10 cellular contexts compared by ENCODE assay signal in the genomic region with DNA sequence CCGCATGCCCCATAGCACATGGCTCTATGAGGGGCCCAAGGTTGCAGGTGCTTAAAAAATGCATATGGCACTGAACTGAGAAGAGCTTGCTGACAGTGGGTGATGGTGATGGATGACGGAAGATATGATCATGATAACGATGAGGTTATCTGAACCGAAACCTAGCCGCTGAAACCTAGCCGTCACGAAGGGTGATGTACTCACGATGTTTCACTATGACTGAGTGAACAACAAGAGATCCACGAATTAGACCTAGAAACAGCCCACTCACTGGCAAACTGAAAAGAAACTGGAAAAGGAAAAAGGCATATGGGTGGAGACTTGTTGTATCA. TPM values are rescaled to one million over a fixed set of nuclear protein-coding genes. Genes with fewer than 3 reads are reported as not detected.
DNase-seq lines count a peak whose midpoint lies in the region; ATAC-seq and TF ChIP-seq lines count a peak whose summit lies in the region.
"Had no signal": no experiment of that assay in that cellular context is flagged by ENCODE, and none has a peak within 500 bp of the region (broad histone marks: within the 10 kb centered on the region; RNA-seq: fewer than 3 reads in every experiment).

No MANE protein-coding gene starts in this region.

- peaks cover 20% of the 10 kb centered on the region for H3K9me3 Mint-ChIP-seq in activated T-helper 2 cell treated with anti-CD3 and anti-CD28 coated beads, Interferon-gamma antibody, Interleukin-2, Interleukin-4, amounts not matched to agents 10 μg/mL and 5 μg/mL and 100 μg/mL, durations not matched to agents 14 hours and 24 hours and 36 hours
- peaks cover 7% of the 10 kb centered on the region for H3K9me3 Mint-ChIP-seq in stimulated activated naive CD8-positive, alpha-beta T cell treated with anti-CD3 and anti-CD28 coated beads, Interleukin-15, Interleukin-2, amounts not matched to agents 100 ng/mL and 50 ng/mL, for 24 hours
- H3K9me3 Mint-ChIP-seq in GM23338: peaks cover 9% of the 10 kb centered on the region; the same call in 2 of the 3 replicates

- no peaks in the 10 kb centered on the region for H3K27me3 Mint-ChIP-seq in activated T-helper 2 cell treated with anti-CD3 and anti-CD28 coated beads, Interferon-gamma antibody, Interleukin-2, Interleukin-4, amounts not matched to agents 10 μg/mL and 5 μg/mL and 100 μg/mL, durations not matched to agents 14 hours and 24 hours and 36 hours (ENCODE audit: low read depth)
- no peaks in the 10 kb centered on the region for H3K27me3 Mint-ChIP-seq in stimulated activated naive CD8-positive, alpha-beta T cell treated with anti-CD3 and anti-CD28 coated beads, Interleukin-15, Interleukin-2, amounts not matched to agents 100 ng/mL and 50 ng/mL, for 24 hours
- peaks cover 3% of the 10 kb centered on the region for H3K27me3 Mint-ChIP-seq in GM23338 (ENCODE audit: insufficient read depth, low read depth, poor library complexity)

- ATAC-seq in HG03175 (IDR thresholded peaks at IDR 0.05; ENCODE audit: unreplicated experiment): peak; percentile 92
- ATAC-seq in GM23338: no peak
- ATAC-seq: pancreas had no signal

- POLR2A ChIA-PET in RWPE1 (lab: Yijun Ruan, JAX; ENCODE audit: low non-redundant PET): no interaction called here

- H4K20me1 ChIP-seq in GM23338 (replicated peaks; ENCODE audit: insufficient read depth): no peaks in the 10 kb centered on the region

- TF ChIP-seq CTCF in GM23338 (conservative IDR thresholded peaks at IDR 0.05; ENCODE audit: low read depth in 2 of 2) (no peak), RWPE1 (conservative IDR thresholded peaks at IDR 0.05; ENCODE audit: low read depth) (no peak)

- peak overlapping the region; percentile 87 for H3K27ac Mint-ChIP-seq in activated T-helper 2 cell treated with anti-CD3 and anti-CD28 coated beads, Interferon-gamma antibody, Interleukin-2, Interleukin-4, amounts not matched to agents 10 μg/mL and 5 μg/mL and 100 μg/mL, durations not matched to agents 14 hours and 24 hours and 36 hours
- H3K27ac Mint-ChIP-seq in stimulated activated naive CD8-positive, alpha-beta T cell treated with anti-CD3 and anti-CD28 coated beads, Interleukin-15, Interleukin-2, amounts not matched to agents 100 ng/mL and 50 ng/mL, for 24 hours: peak overlapping the region; percentile 93
- H3K27ac Mint-ChIP-seq in GM23338: no peak overlapping the region

- peak overlapping the region; percentile 54 for H3K4me3 Mint-ChIP-seq in activated T-helper 2 cell treated with anti-CD3 and anti-CD28 coated beads, Interferon-gamma antibody, Interleukin-2, Interleukin-4, amounts not matched to agents 10 μg/mL and 5 μg/mL and 100 μg/mL, durations not matched to agents 14 hours and 24 hours and 36 hours (ENCODE audit: low read depth)
- peak overlapping the region; percentile 65 for H3K4me3 Mint-ChIP-seq in stimulated activated naive CD8-positive, alpha-beta T cell treated with anti-CD3 and anti-CD28 coated beads, Interleukin-15, Interleukin-2, amounts not matched to agents 100 ng/mL and 50 ng/mL, for 24 hours
- H3K4me3 Mint-ChIP-seq in GM23338: no peak overlapping the region

- no peak overlapping the region for H3K27ac ChIP-seq in GM23338 (ENCODE audit: low read depth)
- no peak overlapping the region for H3K27ac ChIP-seq in RWPE1
- H3K27ac ChIP-seq: pancreas had no signal

- CTCF ChIA-PET in RWPE1 (lab: Yijun Ruan, JAX): interaction anchor here (0.6 kb wide), 1 partner anchor 57 kb away, joined by 4 read pairs; no protein-coding TSS in a partner anchor

- no peaks in the 10 kb centered on the region for H3F3A ChIP-seq in GM23338 (replicated peaks; ENCODE audit: low read depth)

- no peak overlapping the region for H2AFZ ChIP-seq in GM23338

- no peaks in the 10 kb centered on the region for H3K79me2 ChIP-seq in GM23338 (replicated peaks; ENCODE audit: insufficient read depth)

- DNase-seq in activated T-cell treated with anti-CD3 and anti-CD28 coated beads for 24 hours (ENCODE audit: low read depth) (peak; percentile 63), activated T-cell treated with anti-CD3 and anti-CD28 coated beads for 4 hours (no peak), GM23338 (ENCODE audit: low spot score) (no peak), RWPE1 (ENCODE audit: low spot score) (no peak), cerebellum (ENCODE audit: low spot score) (no peak)
- DNase-seq in activated T-helper 2 cell treated with anti-CD3 and anti-CD28 coated beads, Interferon-gamma antibody, Interleukin-2, Interleukin-4, amounts not matched to agents 10 μg/mL and 5 μg/mL and 100 μg/mL, durations not matched to agents 14 hours and 24 hours and 36 hours (ENCODE audit: low spot score): peak; percentile 80
- DNase-seq: 8988T, pancreas had no signal

- no peak overlapping the region for H3K4me2 ChIP-seq in GM23338

- H3K9me2 ChIP-seq in GM23338 (ENCODE audit: insufficient read depth): peaks cover 5% of the 10 kb centered on the region; the same call in 1 of the 2 replicates

- peaks cover 5% of the 10 kb centered on the region for H3K4me1 ChIP-seq in GM23338 (ENCODE audit: insufficient read depth)

- no peaks in the 10 kb centered on the region for H3K27me3 ChIP-seq in GM23338 (ENCODE audit: insufficient read depth)
- H3K27me3 ChIP-seq: pancreas had no signal

- no peaks in the 10 kb centered on the region for H3K36me3 ChIP-seq in GM23338 (ENCODE audit: insufficient read depth)
- H3K36me3 ChIP-seq: pancreas had no signal

- peaks cover 21% of the 10 kb centered on the region for H3K36me3 Mint-ChIP-seq in activated T-helper 2 cell treated with anti-CD3 and anti-CD28 coated beads, Interferon-gamma antibody, Interleukin-2, Interleukin-4, amounts not matched to agents 10 μg/mL and 5 μg/mL and 100 μg/mL, durations not matched to agents 14 hours and 24 hours and 36 hours (ENCODE audit: low read depth)
- peaks cover 4% of the 10 kb centered on the region for H3K36me3 Mint-ChIP-seq in stimulated activated naive CD8-positive, alpha-beta T cell treated with anti-CD3 and anti-CD28 coated beads, Interleukin-15, Interleukin-2, amounts not matched to agents 100 ng/mL and 50 ng/mL, for 24 hours (ENCODE audit: low read depth)
- peaks cover 3% of the 10 kb centered on the region; the same call in 2 of the 3 replicates for H3K36me3 Mint-ChIP-seq in GM23338 (ENCODE audit: low read depth)

- peaks cover 90% of the 10 kb centered on the region for H3K4me1 Mint-ChIP-seq in activated T-helper 2 cell treated with anti-CD3 and anti-CD28 coated beads, Interferon-gamma antibody, Interleukin-2, Interleukin-4, amounts not matched to agents 10 μg/mL and 5 μg/mL and 100 μg/mL, durations not matched to agents 14 hours and 24 hours and 36 hours (ENCODE audit: low read depth)
- H3K4me1 Mint-ChIP-seq in stimulated activated naive CD8-positive, alpha-beta T cell treated with anti-CD3 and anti-CD28 coated beads, Interleukin-15, Interleukin-2, amounts not matched to agents 100 ng/mL and 50 ng/mL, for 24 hours (ENCODE audit: low read depth): peaks cover 97% of the 10 kb centered on the region
- peaks cover 13% of the 10 kb centered on the region for H3K4me1 Mint-ChIP-seq in GM23338

- intact Hi-C loops in activated T-helper 2 cell treated with anti-CD3 and anti-CD28 coated beads, Interferon-gamma antibody, Interleukin-2, Interleukin-4, amounts not matched to agents 10 μg/mL and 5 μg/mL and 100 μg/mL, durations not matched to agents 14 hours and 24 hours and 36 hours (cut with micrococcal nuclease): loop anchor here (1.0 to 10.0 kb wide), 16 partner anchors 32 to 1502 kb away; partner anchors contain the start of gene BCL6

- H3K4me3 ChIP-seq in GM23338: no peak overlapping the region
- H3K4me3 ChIP-seq: pancreas had no signal

TF ChIP-seq in GM23338, 12 proteins besides CTCF, POLR2A, EP300 and RAD21:
- TF ChIP-seq CREB1 (CRISPR knock-in tag; IDR thresholded peaks at IDR 0.05; ENCODE audit: low read depth): no peak

RNA-seq across cellular contexts. Expression of gene BCL6, which starts 57.6 kb away (rescaled TPM):
- total RNA-seq in activated T-helper 2 cell treated with anti-CD3 and anti-CD28 coated beads, Interferon-gamma antibody, Interleukin-2, Interleukin-4, amounts not matched to agents 10 μg/mL and 5 μg/mL and 100 μg/mL, durations not matched to agents 14 hours and 24 hours and 36 hours: 12.0 and 16.5 TPM in 2 replicates
- 5.4 and 5.9 TPM in 2 replicates for total RNA-seq in GM23338 (2014; rRNA removed; shearing (Covaris generic))
- polyA plus RNA-seq in GM23338 (2016; fragmentation: Nextera tagmentation; extraction: Ambion mirVana): 2.5 and 2.6 TPM in 2 replicates
- total RNA-seq in cerebellum: 6.6 TPM

Comparison
In these comparisons a context has a peak if more than half of its experiments do, and no peak if none do; other contexts are left out.
1. DNase-seq: peak in activated T-cell treated with anti-CD3 and anti-CD28 coated beads for 24 hours (single experiment) and activated T-helper 2 cell treated with anti-CD3 and anti-CD28 coated beads, Interferon-gamma antibody, Interleukin-2, Interleukin-4, amounts not matched to agents 10 μg/mL and 5 μg/mL and 100 μg/mL, durations not matched to agents 14 hours and 24 hours and 36 hours (single experiment); none in activated T-cell treated with anti-CD3 and anti-CD28 coated beads for 4 hours (single experiment), GM23338 (single experiment), RWPE1 (single experiment) and cerebellum (single experiment).